1 cellular context compared by ENCODE assay signal in the genomic region with DNA sequence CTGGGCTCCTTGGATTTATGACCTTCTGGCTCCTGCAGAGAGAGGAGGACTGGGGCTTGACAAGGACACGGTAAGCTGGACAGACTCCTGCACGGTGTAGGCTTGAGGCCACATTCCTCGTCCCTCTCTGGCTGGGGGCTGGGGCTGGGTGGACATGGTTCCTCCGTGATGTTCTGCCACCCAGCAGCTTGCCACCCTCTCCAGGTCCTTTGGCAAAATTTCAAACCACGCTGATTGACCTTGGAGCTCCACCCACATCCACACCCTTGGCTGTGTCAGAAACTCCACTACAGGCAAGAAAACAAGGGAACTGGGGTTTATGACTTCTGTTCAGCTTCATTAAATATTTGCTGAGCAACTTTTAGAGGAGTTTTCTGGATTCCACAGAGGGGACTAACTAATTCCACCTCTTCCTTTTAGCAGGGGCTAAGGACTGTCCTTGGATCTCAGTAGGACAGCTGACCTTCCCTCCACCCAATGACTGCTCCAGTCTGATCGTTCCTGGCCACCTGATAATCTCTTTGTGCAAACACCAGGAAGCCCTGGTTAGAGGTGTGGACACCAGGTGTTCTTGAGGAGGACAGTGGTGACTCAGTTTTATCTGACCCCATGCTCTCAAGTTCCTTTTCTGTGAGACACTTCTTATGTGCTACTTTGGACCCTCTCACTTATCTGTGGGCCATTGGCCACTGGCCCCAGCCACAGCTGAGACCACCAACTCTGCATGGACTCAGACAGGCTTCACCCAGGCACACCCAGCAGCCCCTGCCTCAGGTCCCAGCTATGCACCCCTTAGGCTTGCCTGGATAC.
TF ChIP-seq lines count a peak whose summit lies in the region.

No MANE protein-coding gene starts in this region.

TF ChIP-seq in H1, 55 proteins besides CTCF, POLR2A, EP300 and RAD21:
- TF ChIP-seq NANOG (IDR thresholded peaks at IDR 0.05; ENCODE audit: insufficient read depth, low read depth, low read length, poor library complexity, severe bottlenecking) (no peak), JUN (IDR thresholded peaks at IDR 0.05; ENCODE audit: low read depth, low read length) (no peak), POU5F1 (IDR thresholded peaks at IDR 0.05; ENCODE audit: low read depth, low read length) (no peak), NRF1 (IDR thresholded peaks at IDR 0.05; ENCODE audit: low read depth, low read length) (no peak), SP2 (IDR thresholded peaks at IDR 0.05; ENCODE audit: low read length) (no peak), KDM4A (IDR thresholded peaks at IDR 0.05; ENCODE audit: low read depth, low read length, severe bottlenecking) (no peak), POLR2AphosphoS5 (IDR thresholded peaks at IDR 0.05; ENCODE audit: low read depth, low read length) (no peak), ZNF274 (IDR thresholded peaks at IDR 0.05; ENCODE audit: borderline replicate concordance, extremely low read depth, low read length) (no peak), EGR1 (IDR thresholded peaks at IDR 0.05; ENCODE audit: borderline replicate concordance, low read depth, low read length) (no peak), TAF1 (IDR thresholded peaks at IDR 0.05; ENCODE audit: low read depth, low read length) (no peak), TAF7 (optimal IDR thresholded peaks at IDR 0.05; ENCODE audit: borderline replicate concordance, low read depth, low read length) (no peak)
- TF ChIP-seq, protein P1, sequence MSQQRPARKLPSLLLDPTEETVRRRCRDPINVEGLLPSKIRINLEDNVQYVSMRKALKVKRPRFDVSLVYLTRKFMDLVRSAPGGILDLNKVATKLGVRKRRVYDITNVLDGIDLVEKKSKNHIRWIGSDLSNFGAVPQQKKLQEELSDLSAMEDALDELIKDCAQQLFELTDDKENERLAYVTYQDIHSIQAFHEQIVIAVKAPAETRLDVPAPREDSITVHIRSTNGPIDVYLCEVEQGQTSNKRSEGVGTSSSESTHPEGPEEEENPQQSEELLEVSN (IDR thresholded peaks at IDR 0.05), result no peak
- TF ChIP-seq, protein P2, sequence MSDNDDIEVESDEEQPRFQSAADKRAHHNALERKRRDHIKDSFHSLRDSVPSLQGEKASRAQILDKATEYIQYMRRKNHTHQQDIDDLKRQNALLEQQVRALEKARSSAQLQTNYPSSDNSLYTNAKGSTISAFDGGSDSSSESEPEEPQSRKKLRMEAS (IDR thresholded peaks at IDR 0.05), result no peak
